Comparison of ENCODE assay signal across 20 cellular contexts in genomic region chr20:56420028-56420427, GRCh38. TPM values are rescaled to one million over a fixed set of nuclear protein-coding genes. Genes with fewer than 3 reads are reported as not detected.
A peak's percentile ranks its signal among the peaks of the same experiment; 100 is the strongest.
DNase-seq lines count a peak whose midpoint lies in the region; ATAC-seq and TF ChIP-seq lines count a peak whose summit lies in the region.
"Had no signal": no experiment of that assay in that cellular context is flagged by ENCODE, and none has a peak within 500 bp of the region (broad histone marks: within the 10 kb centered on the region; RNA-seq: fewer than 3 reads in every experiment).

No MANE protein-coding gene starts in this region.

- H3K27me3 ChIP-seq in CD4-positive, alpha-beta memory T cell (ENCODE audit: insufficient read depth, low read length) = no peaks in the 10 kb centered on the region
- no peaks in the 10 kb centered on the region for H3K27me3 ChIP-seq in naive thymus-derived CD4-positive, alpha-beta T cell (ENCODE audit: control insufficient read depth in 2 of 2, insufficient read depth in 2 of 2, low read length in 2 of 2)
- H3K27me3 ChIP-seq in esophagus muscularis mucosa = no peaks in the 10 kb centered on the region
- H3K27me3 ChIP-seq: MG63, vagina had no signal

- TF ChIP-seq EP300 in esophagus muscularis mucosa (IDR thresholded peaks at IDR 0.05) = no peak

- no peaks in the 10 kb centered on the region for H3K27me3 Mint-ChIP-seq in activated naive CD4-positive, alpha-beta T cell treated with anti-CD3 and anti-CD28 coated beads for 36 hours (ENCODE audit: low read depth)
- no peaks in the 10 kb centered on the region for H3K27me3 Mint-ChIP-seq in CD4-positive, alpha-beta memory T cell
- H3K27me3 Mint-ChIP-seq in activated CD8-positive, alpha-beta T cell treated with anti-CD3 and anti-CD28 coated beads, Interleukin-2, amount 10 ng/mL, durations not matched to agents 7 days and 5 days (ENCODE audit: low read depth) = no peaks in the 10 kb centered on the region
- no peaks in the 10 kb centered on the region for H3K27me3 Mint-ChIP-seq in naive thymus-derived CD4-positive, alpha-beta T cell

- CTCF ChIA-PET in activated naive CD4-positive, alpha-beta T cell treated with anti-CD3 and anti-CD28 coated beads for 36 hours (lab: Charles Lee) = no interaction called here
- CTCF ChIA-PET in CD4-positive, alpha-beta memory T cell (lab: Charles Lee; ENCODE audit: partially characterized antibody) = interaction anchor here (1.2 to 4.6 kb wide), 2 partner anchors 20 to 22 kb away, joined by 4 to 15 read pairs; no protein-coding TSS in a partner anchor
- CTCF ChIA-PET in activated CD8-positive, alpha-beta T cell treated with anti-CD3 and anti-CD28 coated beads, Interleukin-2, amount 10 ng/mL, durations not matched to agents 7 days and 5 days (lab: Charles Lee) = interaction anchor here (1.4 to 3.9 kb wide), 3 partner anchors 9 to 22 kb away, joined by 4 to 24 read pairs (median 5); no protein-coding TSS in a partner anchor
- CTCF ChIA-PET in naive thymus-derived CD4-positive, alpha-beta T cell (lab: Charles Lee) = interaction anchor here (0.7 to 3.2 kb wide), 3 partner anchors 9 to 25 kb away, joined by 3 to 10 read pairs (median 3); no protein-coding TSS in a partner anchor

- H3K4me3 Mint-ChIP-seq in activated naive CD4-positive, alpha-beta T cell treated with anti-CD3 and anti-CD28 coated beads for 36 hours = no peak overlapping the region
- H3K4me3 Mint-ChIP-seq in CD4-positive, alpha-beta memory T cell = peak overlapping the region in 2 of 8 donors; percentile 22 to 40
- no peak overlapping the region for H3K4me3 Mint-ChIP-seq in activated CD8-positive, alpha-beta T cell treated with anti-CD3 and anti-CD28 coated beads, Interleukin-2, amount 10 ng/mL, durations not matched to agents 7 days and 5 days
- H3K4me3 Mint-ChIP-seq in naive thymus-derived CD4-positive, alpha-beta T cell = peak overlapping the region in 3 of 10 donors; percentile 67 to 78 (median 72)
- H3K4me3 Mint-ChIP-seq: naive B cell; T-helper 2 cell treated with Interferon-gamma antibody and Interleukin-4, amounts not matched to agents 5 μg/mL and 100 μg/mL, for 36 hours had no signal

- WGBS in esophagus muscularis mucosa = 91% methylated on average over 2 of the region's 2 CpGs

- no peaks in the 10 kb centered on the region for H3K36me3 Mint-ChIP-seq in activated naive CD4-positive, alpha-beta T cell treated with anti-CD3 and anti-CD28 coated beads for 36 hours (ENCODE audit: low read depth)
- peaks cover 0 to 13% of the 10 kb centered on the region in 2 donors for H3K36me3 Mint-ChIP-seq in activated naive CD4-positive, alpha-beta T cell treated with anti-CD3 and anti-CD28 coated beads, Interleukin-2, amount 50 U/mL, for 72 hours
- peaks cover 1 to 4% of the 10 kb centered on the region in 2 donors for H3K36me3 Mint-ChIP-seq in CD4-positive, alpha-beta memory T cell
- H3K36me3 Mint-ChIP-seq in activated CD8-positive, alpha-beta T cell treated with anti-CD3 and anti-CD28 coated beads, Interleukin-2, amount 10 ng/mL, durations not matched to agents 7 days and 5 days (ENCODE audit: low read depth) = peaks cover 65% of the 10 kb centered on the region
- peaks cover 0 to 21% (median 5%) of the 10 kb centered on the region in 5 donors for H3K36me3 Mint-ChIP-seq in naive thymus-derived CD4-positive, alpha-beta T cell

- no peak overlapping the region for H3K4me3 ChIP-seq in CD4-positive, alpha-beta memory T cell (ENCODE audit: low read length in 2 of 2)
- no peak overlapping the region for H3K4me3 ChIP-seq in naive thymus-derived CD4-positive, alpha-beta T cell (ENCODE audit: low read length)
- H3K4me3 ChIP-seq in esophagus muscularis mucosa = no peak overlapping the region
- H3K4me3 ChIP-seq: MG63, vagina had no signal

- peak overlapping the region; percentile 91 for H3K27ac Mint-ChIP-seq in activated naive CD4-positive, alpha-beta T cell treated with anti-CD3 and anti-CD28 coated beads for 36 hours
- no peak overlapping the region for H3K27ac Mint-ChIP-seq in activated naive CD4-positive, alpha-beta T cell treated with anti-CD3 and anti-CD28 coated beads, Interleukin-2, amount 50 U/mL, for 72 hours
- peak overlapping the region; percentile 15 to 97 (median 83) for H3K27ac Mint-ChIP-seq in CD4-positive, alpha-beta memory T cell
- H3K27ac Mint-ChIP-seq in activated CD8-positive, alpha-beta T cell treated with anti-CD3 and anti-CD28 coated beads, Interleukin-2, amount 10 ng/mL, durations not matched to agents 7 days and 5 days = peak overlapping the region; percentile 20
- peak overlapping the region in 8 of 9 donors; percentile 88 to 98 (median 96) for H3K27ac Mint-ChIP-seq in naive thymus-derived CD4-positive, alpha-beta T cell
- H3K27ac Mint-ChIP-seq: naive B cell; T-helper 2 cell treated with Interferon-gamma antibody and Interleukin-4, amounts not matched to agents 5 μg/mL and 100 μg/mL, for 36 hours had no signal

- H3K36me3 ChIP-seq in CD4-positive, alpha-beta memory T cell (ENCODE audit: insufficient read depth, low read length) = no peaks in the 10 kb centered on the region
- H3K36me3 ChIP-seq in naive thymus-derived CD4-positive, alpha-beta T cell (ENCODE audit: control insufficient read depth in 2 of 3, insufficient read depth in 3 of 3, low read length in 3 of 3) = no peaks in the 10 kb centered on the region
- no peaks in the 10 kb centered on the region for H3K36me3 ChIP-seq in esophagus muscularis mucosa
- H3K36me3 ChIP-seq: vagina had no signal

- DNase-seq in activated naive CD4-positive, alpha-beta T cell treated with anti-CD3 and anti-CD28 coated beads for 36 hours = no peak
- DNase-seq in activated naive CD4-positive, alpha-beta T cell treated with anti-CD3 and anti-CD28 coated beads, Interleukin-2, amount 50 U/mL, for 72 hours (ENCODE audit: low spot score in 2 of 2) = no peak
- no peak for DNase-seq in CD4-positive, alpha-beta memory T cell
- no peak for DNase-seq in activated CD8-positive, alpha-beta T cell treated with anti-CD3 and anti-CD28 coated beads, Interleukin-2, amount 10 ng/mL, durations not matched to agents 7 days and 5 days
- DNase-seq in naive thymus-derived CD4-positive, alpha-beta T cell = no peak
- DNase-seq in amniotic stem cell (lab: John Stamatoyannopoulos, UW) (no peak), esophagus muscularis mucosa (ENCODE audit: extremely low spot score) (no peak), NCI-H1105 (lab: John Stamatoyannopoulos, UW) (no peak)
- DNase-seq: ACHN; activated naive CD4-positive, alpha-beta T cell treated with Interleukin-2 at 50 U/mL for 16 hours; activated T-cell treated with anti-CD3 and anti-CD28 coated beads for 4 hours; cerebellar nuclear complex; MG63; naive B cell; NCI-H1436; NCI-H446 treated with DMSO at 0.1 percent for 48 hours; stimulated activated CD4-positive, alpha-beta T cell treated with anti-CD3 and anti-CD28 coated beads, Interleukin-1b, Interleukin-23, amount 100 ng/mL, for 48 hours had no signal

- ATAC-seq in activated naive CD4-positive, alpha-beta T cell treated with anti-CD3 and anti-CD28 coated beads, Interleukin-2, amount 50 U/mL, for 72 hours = no peak
- no peak for ATAC-seq in activated CD8-positive, alpha-beta T cell treated with anti-CD3 and anti-CD28 coated beads, Interleukin-2, amount 10 ng/mL, durations not matched to agents 7 days and 5 days
- no peak for ATAC-seq in naive thymus-derived CD4-positive, alpha-beta T cell

- intact Hi-C loops in activated naive CD4-positive, alpha-beta T cell treated with anti-CD3 and anti-CD28 coated beads for 36 hours (cut with micrococcal nuclease) = no loop called here
- intact Hi-C loops in CD4-positive, alpha-beta memory T cell (cut with micrococcal nuclease) = no loop called here
- intact Hi-C loops in naive thymus-derived CD4-positive, alpha-beta T cell (cut with micrococcal nuclease) = no loop called here
- intact Hi-C loops in esophagus muscularis mucosa (cut with DNase I) = no loop called here

- H3K9me3 ChIP-seq in CD4-positive, alpha-beta memory T cell (ENCODE audit: control insufficient read depth in 1 of 2, low read length in 2 of 2) = no peaks in the 10 kb centered on the region
- H3K9me3 ChIP-seq in naive thymus-derived CD4-positive, alpha-beta T cell (ENCODE audit: control insufficient read depth in 2 of 3, low read length in 3 of 3) = no peaks in the 10 kb centered on the region
- H3K9me3 ChIP-seq in esophagus muscularis mucosa = no peaks in the 10 kb centered on the region
- H3K9me3 ChIP-seq: MG63, vagina had no signal

- no peak for TF ChIP-seq POLR2A in esophagus muscularis mucosa (IDR thresholded peaks at IDR 0.05; ENCODE audit: low read depth)

- peaks cover 83% of the 10 kb centered on the region for H3K4me1 Mint-ChIP-seq in activated naive CD4-positive, alpha-beta T cell treated with anti-CD3 and anti-CD28 coated beads for 36 hours (ENCODE audit: low read depth)
- peaks cover 52 to 79% (median 67%) of the 10 kb centered on the region in 4 donors for H3K4me1 Mint-ChIP-seq in CD4-positive, alpha-beta memory T cell
- peaks cover 79% of the 10 kb centered on the region for H3K4me1 Mint-ChIP-seq in activated CD8-positive, alpha-beta T cell treated with anti-CD3 and anti-CD28 coated beads, Interleukin-2, amount 10 ng/mL, durations not matched to agents 7 days and 5 days (ENCODE audit: low read depth)
- peaks cover 48 to 84% (median 72%) of the 10 kb centered on the region in 7 donors for H3K4me1 Mint-ChIP-seq in naive thymus-derived CD4-positive, alpha-beta T cell

- peaks cover 85% of the 10 kb centered on the region for H3K4me1 ChIP-seq in CD4-positive, alpha-beta memory T cell (ENCODE audit: insufficient read depth, low read length)
- H3K4me1 ChIP-seq in naive thymus-derived CD4-positive, alpha-beta T cell (ENCODE audit: control insufficient read depth in 2 of 2, insufficient read depth in 2 of 2, low read length in 2 of 2) = peaks cover 36 to 77% of the 10 kb centered on the region in 2 donors
- H3K4me1 ChIP-seq in esophagus muscularis mucosa = peaks cover 0 to 11% (median 7%) of the 10 kb centered on the region in 4 donors
- H3K4me1 ChIP-seq: vagina had no signal

- peak overlapping the region; percentile 27 for H3K27ac ChIP-seq in CD4-positive, alpha-beta memory T cell (ENCODE audit: low read depth, low read length)
- peak overlapping the region; percentile 78 for H3K27ac ChIP-seq in naive thymus-derived CD4-positive, alpha-beta T cell (ENCODE audit: low read depth, low read length)
- H3K27ac ChIP-seq in esophagus muscularis mucosa (replicated peaks in 1 of 4) = no peak overlapping the region
- H3K27ac ChIP-seq: vagina, VCaP had no signal

- H3K9me3 Mint-ChIP-seq in activated naive CD4-positive, alpha-beta T cell treated with anti-CD3 and anti-CD28 coated beads for 36 hours = no peaks in the 10 kb centered on the region
- no peaks in the 10 kb centered on the region for H3K9me3 Mint-ChIP-seq in activated naive CD4-positive, alpha-beta T cell treated with anti-CD3 and anti-CD28 coated beads, Interleukin-2, amount 50 U/mL, for 72 hours
- H3K9me3 Mint-ChIP-seq in CD4-positive, alpha-beta memory T cell = no peaks in the 10 kb centered on the region
- H3K9me3 Mint-ChIP-seq in activated CD8-positive, alpha-beta T cell treated with anti-CD3 and anti-CD28 coated beads, Interleukin-2, amount 10 ng/mL, durations not matched to agents 7 days and 5 days (ENCODE audit: insufficient read depth) = no peaks in the 10 kb centered on the region
- H3K9me3 Mint-ChIP-seq in naive thymus-derived CD4-positive, alpha-beta T cell = no peaks in the 10 kb centered on the region
- H3K9me3 Mint-ChIP-seq: naive B cell; T-helper 2 cell treated with Interferon-gamma antibody and Interleukin-4, amounts not matched to agents 5 μg/mL and 100 μg/mL, for 36 hours had no signal

- no peak for TF ChIP-seq CTCF in esophagus muscularis mucosa (IDR thresholded peaks at IDR 0.05)

- POLR2A ChIA-PET in CD4-positive, alpha-beta memory T cell (lab: Charles Lee; ENCODE audit: partially characterized antibody) = interaction anchor here (2.4 to 2.9 kb wide), 4 partner anchors 9 to 49 kb away, joined by 10 to 36 read pairs (median 14); partner anchors contain the start of genes AURKA, CSTF1 and RTF2
- POLR2A ChIA-PET in activated CD8-positive, alpha-beta T cell treated with anti-CD3 and anti-CD28 coated beads, Interleukin-2, amount 10 ng/mL, durations not matched to agents 7 days and 5 days (lab: Charles Lee) = interaction anchor here (1.1 kb wide), 1 partner anchor 8 kb away, joined by 3 read pairs; no protein-coding TSS in a partner anchor
- POLR2A ChIA-PET in naive thymus-derived CD4-positive, alpha-beta T cell (lab: Charles Lee) = interaction anchor here (1.0 to 8.4 kb wide), 4 partner anchors 7 to 27 kb away, joined by 7 to 67 read pairs (median 15); partner anchors contain the start of genes AURKA, CASS4 and CSTF1

RNA-seq across cellular contexts. Expression of gene CASS4, which starts 8.0 kb away (rescaled TPM):
- 1 to 10 TPM; 5.1 to 5.2 TPM for total RNA-seq in activated naive CD4-positive, alpha-beta T cell treated with anti-CD3 and anti-CD28 coated beads for 36 hours
- 1 to 10 TPM; 5.1 to 6.5 TPM for total RNA-seq in activated naive CD4-positive, alpha-beta T cell treated with anti-CD3 and anti-CD28 coated beads, Interleukin-2, amount 50 U/mL, for 72 hours
- total RNA-seq in CD4-positive, alpha-beta memory T cell = 10 to 100 TPM; 10.8 to 10.9 TPM
- 1 to 10 TPM; 3.3 to 4.9 TPM for polyA plus RNA-seq in CD4-positive, alpha-beta memory T cell
- 10 to 100 TPM; 17.8 to 18.8 TPM for total RNA-seq in activated CD8-positive, alpha-beta T cell treated with anti-CD3 and anti-CD28 coated beads, Interleukin-2, amount 10 ng/mL, durations not matched to agents 7 days and 5 days
- total RNA-seq in naive thymus-derived CD4-positive, alpha-beta T cell = 10 to 100 TPM in 4 of 5 experiments, 1 to 10 TPM in 1; 8.0 to 16.9 (median 14.3) TPM
- polyA plus RNA-seq in naive thymus-derived CD4-positive, alpha-beta T cell = 10 to 100 TPM in 1 of 2 donors, 1 to 10 TPM in 1; 6.8 to 10.7 TPM
- 1 to 10 TPM; 3.1 to 8.1 (median 5.4) TPM for total RNA-seq in esophagus muscularis mucosa

RNA-seq across cellular contexts. Expression of gene CSTF1, which starts 27.6 kb away (rescaled TPM):
- 10 to 100 TPM; 68.0 to 70.7 TPM for total RNA-seq in activated naive CD4-positive, alpha-beta T cell treated with anti-CD3 and anti-CD28 coated beads for 36 hours
- 10 to 100 TPM; 68.5 to 88.7 TPM for total RNA-seq in activated naive CD4-positive, alpha-beta T cell treated with anti-CD3 and anti-CD28 coated beads, Interleukin-2, amount 50 U/mL, for 72 hours
- total RNA-seq in CD4-positive, alpha-beta memory T cell = 10 to 100 TPM; 50.1 to 55.3 TPM
- 10 to 100 TPM; 40.9 to 48.0 TPM for polyA plus RNA-seq in CD4-positive, alpha-beta memory T cell
- total RNA-seq in activated CD8-positive, alpha-beta T cell treated with anti-CD3 and anti-CD28 coated beads, Interleukin-2, amount 10 ng/mL, durations not matched to agents 7 days and 5 days = 10 to 100 TPM; 60.5 to 66.3 TPM
- 10 to 100 TPM; 16.4 to 50.7 (median 46.7) TPM for total RNA-seq in naive thymus-derived CD4-positive, alpha-beta T cell
- 10 to 100 TPM; 31.5 to 35.9 TPM for polyA plus RNA-seq in naive thymus-derived CD4-positive, alpha-beta T cell
- total RNA-seq in esophagus muscularis mucosa = 10 to 100 TPM; 16.2 to 22.9 (median 20.7) TPM

RNA-seq across cellular contexts. Expression of gene AURKA, which starts 28.0 kb away (rescaled TPM):
- total RNA-seq in activated naive CD4-positive, alpha-beta T cell treated with anti-CD3 and anti-CD28 coated beads for 36 hours = 100 to 1,000 TPM; 115 to 121 TPM
- 100 to 1,000 TPM in 1 of 2 donors, 10 to 100 TPM in 1; 93.0 to 130 TPM for total RNA-seq in activated naive CD4-positive, alpha-beta T cell treated with anti-CD3 and anti-CD28 coated beads, Interleukin-2, amount 50 U/mL, for 72 hours
- total RNA-seq in CD4-positive, alpha-beta memory T cell = 1 to 10 TPM; 1.3 to 1.7 TPM
- 1 to 10 TPM in 1 of 2 donors, under 1 TPM in 1; 0.81 to 2.8 TPM for polyA plus RNA-seq in CD4-positive, alpha-beta memory T cell
- total RNA-seq in activated CD8-positive, alpha-beta T cell treated with anti-CD3 and anti-CD28 coated beads, Interleukin-2, amount 10 ng/mL, durations not matched to agents 7 days and 5 days = 10 to 100 TPM; 92.7 to 94.2 TPM
- 10 to 100 TPM in 1 of 5 experiments, 1 to 10 TPM in 3, under 1 TPM in 1; 0.95 to 44.1 (median 1.2) TPM for total RNA-seq in naive thymus-derived CD4-positive, alpha-beta T cell
- polyA plus RNA-seq in naive thymus-derived CD4-positive, alpha-beta T cell = under 1 TPM; 0.43 to 0.64 TPM
- 1 to 10 TPM in 3 of 4 donors, under 1 TPM in 1; 0.66 to 2.1 (median 1.4) TPM for total RNA-seq in esophagus muscularis mucosa

RNA-seq across cellular contexts. Expression of gene RTF2, which starts 48.4 kb away (rescaled TPM):
- 10 to 100 TPM; 76.8 to 82.9 TPM for total RNA-seq in activated naive CD4-positive, alpha-beta T cell treated with anti-CD3 and anti-CD28 coated beads for 36 hours
- total RNA-seq in activated naive CD4-positive, alpha-beta T cell treated with anti-CD3 and anti-CD28 coated beads, Interleukin-2, amount 50 U/mL, for 72 hours = 10 to 100 TPM; 75.8 to 85.5 TPM
- 10 to 100 TPM; 66.0 to 67.0 TPM for total RNA-seq in CD4-positive, alpha-beta memory T cell
- 100 to 1,000 TPM; 123 to 129 TPM for polyA plus RNA-seq in CD4-positive, alpha-beta memory T cell
- total RNA-seq in activated CD8-positive, alpha-beta T cell treated with anti-CD3 and anti-CD28 coated beads, Interleukin-2, amount 10 ng/mL, durations not matched to agents 7 days and 5 days = 100 to 1,000 TPM; 118 to 125 TPM
- 100 to 1,000 TPM in 1 of 5 experiments, 10 to 100 TPM in 4; 62.5 to 118 (median 72.0) TPM for total RNA-seq in naive thymus-derived CD4-positive, alpha-beta T cell
- polyA plus RNA-seq in naive thymus-derived CD4-positive, alpha-beta T cell = 100 to 1,000 TPM; 156 to 157 TPM
- total RNA-seq in esophagus muscularis mucosa = 10 to 100 TPM; 71.0 to 93.3 (median 78.5) TPM

Comparison
In these comparisons a context has a peak if more than half of its experiments do, and no peak if none do; other contexts are left out.
1. H3K27ac Mint-ChIP-seq: peak in activated naive CD4-positive, alpha-beta T cell treated with anti-CD3 and anti-CD28 coated beads for 36 hours (single experiment), CD4-positive, alpha-beta memory T cell (7 of 7), activated CD8-positive, alpha-beta T cell treated with anti-CD3 and anti-CD28 coated beads, Interleukin-2, amount 10 ng/mL, durations not matched to agents 7 days and 5 days (single experiment) and naive thymus-derived CD4-positive, alpha-beta T cell (8 of 9); none in activated naive CD4-positive, alpha-beta T cell treated with anti-CD3 and anti-CD28 coated beads, Interleukin-2, amount 50 U/mL, for 72 hours (0 of 2).
2. H3K27ac ChIP-seq: peak in CD4-positive, alpha-beta memory T cell (single experiment) and naive thymus-derived CD4-positive, alpha-beta T cell (single experiment); none in esophagus muscularis mucosa (0 of 4).